ENCODE assay signal across 23 cellular contexts in genomic region chr1:15311886-15312285, GRCh38.
A peak's percentile ranks its signal among the peaks of the same experiment; 100 is the strongest.
DNase-seq lines count a peak whose midpoint lies in the region; ATAC-seq, FAIRE-seq and TF ChIP-seq lines count a peak whose summit lies in the region.
"Had no signal": no experiment of that assay in that cellular context is flagged by ENCODE, and none has a peak within 500 bp of the region (broad histone marks: within the 10 kb centered on the region; RNA-seq: fewer than 3 reads in every experiment).

No MANE protein-coding gene starts in this region.

- H3K4me2 ChIP-seq in fibroblast of lung (ENCODE audit: extremely low read depth, insufficient read depth, low read length), result no peak overlapping the region
- H3K4me2 ChIP-seq: BLaER1, GM23338 had no signal

- no peak overlapping the region for H3K9ac ChIP-seq in fibroblast of lung (ENCODE audit: insufficient read depth, low read length)
- H3K9ac ChIP-seq: BLaER1 had no signal

- no peak for TF ChIP-seq POLR2A in GM12891 (IDR thresholded peaks at IDR 0.05; ENCODE audit: low read depth, low read length)

- no peak overlapping the region for H3K4me3 ChIP-seq in H7 (ENCODE audit: insufficient read depth, low read depth, low read length)
- no peak overlapping the region for H3K4me3 ChIP-seq in fibroblast of lung (replicated peaks in 1 of 4; ENCODE audit: control extremely low read depth in 1 of 4, insufficient read depth in 1 of 4, low read depth in 3 of 4, low read length in 4 of 4)
- H3K4me3 ChIP-seq: BLaER1, dorsolateral prefrontal cortex, GM23338, lower lobe of right lung, pancreas, right atrium auricular region, transverse colon had no signal

- H3K4me1 ChIP-seq in fibroblast of lung (ENCODE audit: control insufficient read depth, extremely low read depth, insufficient read depth, low read length), result no peaks in the 10 kb centered on the region
- no peaks in the 10 kb centered on the region for H3K4me1 ChIP-seq in foreskin keratinocyte
- H3K4me1 ChIP-seq: BLaER1, lower lobe of right lung, right atrium auricular region had no signal

- peak; percentile 25 for DNase-seq in CD1c-positive myeloid dendritic cell (ENCODE audit: extremely low spot score)
- DNase-seq in H7, result peak; percentile 8
- DNase-seq in RCC 7860 (ENCODE audit: low spot score), result peak; percentile 66
- peak; percentile 12 to 36 for DNase-seq in fibroblast of lung (ENCODE audit: low read depth in 2 of 2)
- no peak for DNase-seq in foreskin keratinocyte
- DNase-seq in GM12891 (ENCODE audit: insufficient read length, low spot score), result no peak
- DNase-seq: activated CD4-positive, alpha-beta T cell treated with anti-CD3 and anti-CD28 coated beads for 1 hour; activated CD8-positive, alpha-beta T cell treated with anti-CD3 and anti-CD28 coated beads, Interleukin-2, amount 10 ng/mL, durations not matched to agents 7 days and 5 days; DND-41; dorsolateral prefrontal cortex; glutamatergic neuron; lower lobe of right lung; MM.1S; NCI-H1436; NCI-H345; pancreas; transverse colon had no signal

- H3K27ac ChIP-seq in fibroblast of lung (ENCODE audit: insufficient read depth, low read length), result no peak overlapping the region
- no peak overlapping the region for H3K27ac ChIP-seq in foreskin keratinocyte
- H3K27ac ChIP-seq: BLaER1, dorsolateral prefrontal cortex, lower lobe of right lung, pancreas, right atrium auricular region, RWPE1, transverse colon had no signal

- ATAC-seq in foreskin keratinocyte, result no peak
- ATAC-seq in HG02588 (IDR thresholded peaks at IDR 0.05; ENCODE audit: unreplicated experiment), result no peak
- ATAC-seq: activated CD8-positive, alpha-beta T cell treated with anti-CD3 and anti-CD28 coated beads, Interleukin-2, amount 10 ng/mL, durations not matched to agents 7 days and 5 days; GM23338; lower lobe of right lung; pancreas had no signal

- FAIRE-seq in RCC 7860 (lab: Jason Lieb, UNC) (no peak), GM12891 (lab: Jason Lieb, UNC) (no peak)
- FAIRE-seq: GM12892, pancreas had no signal

- no peak overlapping the region for H2AFZ ChIP-seq in fibroblast of lung (ENCODE audit: low read length)
- H2AFZ ChIP-seq: GM23338 had no signal

- H3K79me2 ChIP-seq in fibroblast of lung (ENCODE audit: control insufficient read depth, insufficient read depth, low read length), result no peaks in the 10 kb centered on the region

- H3K36me3 ChIP-seq in H7 (replicated peaks; ENCODE audit: control insufficient read depth, insufficient read depth, low read length), result no peaks in the 10 kb centered on the region
- H3K36me3 ChIP-seq in fibroblast of lung (ENCODE audit: control insufficient read depth, insufficient read depth, low read length), result no peaks in the 10 kb centered on the region
- H3K36me3 ChIP-seq: BLaER1, lower lobe of right lung, pancreas, right atrium auricular region, transverse colon had no signal

- TF ChIP-seq CTCF in fibroblast of lung (conservative IDR thresholded peaks at IDR 0.05 in 1 of 2, IDR thresholded peaks at IDR 0.05 in 1 of 2; ENCODE audit: low read depth in 1 of 2, low read length in 2 of 2) (no peak), foreskin keratinocyte (conservative IDR thresholded peaks at IDR 0.05) (no peak)

- H3K9me3 ChIP-seq in fibroblast of lung (ENCODE audit: control insufficient read depth, insufficient read depth, low read depth, low read length), result no peaks in the 10 kb centered on the region
- H3K9me3 ChIP-seq: lower lobe of right lung, pancreas, transverse colon had no signal

- no peaks in the 10 kb centered on the region for H4K20me1 ChIP-seq in fibroblast of lung (ENCODE audit: control insufficient read depth, extremely low read depth, insufficient read depth, low read length)
- H4K20me1 ChIP-seq: BLaER1 had no signal

- H3K27me3 ChIP-seq in H7 (ENCODE audit: control insufficient read depth, insufficient read depth, low read length) (peaks cover 2% of the 10 kb centered on the region; the same call in 1 of the 2 replicates), fibroblast of lung (ENCODE audit: control insufficient read depth, insufficient read depth, low read length) (peaks cover 2% of the 10 kb centered on the region), foreskin keratinocyte (no peaks in the 10 kb centered on the region)
- H3K27me3 ChIP-seq: BLaER1, dorsolateral prefrontal cortex, pancreas, right atrium auricular region, transverse colon had no signal

TF ChIP-seq in GM12891, 5 proteins besides CTCF, POLR2A, EP300 and RAD21:
- TF ChIP-seq TAF1 (IDR thresholded peaks at IDR 0.05; ENCODE audit: low read depth, low read length) (no peak), SPI1 (IDR thresholded peaks at IDR 0.05; ENCODE audit: low read depth, low read length) (no peak)

Comparison
In these comparisons a context has a peak if more than half of its experiments do, and no peak if none do; other contexts are left out.
1. DNase-seq: peak in CD1c-positive myeloid dendritic cell (single experiment), H7 (single experiment), RCC 7860 (single experiment) and fibroblast of lung (2 of 2); none in foreskin keratinocyte (0 of 2) and GM12891 (single experiment).